27 cellular contexts compared by ENCODE assay signal in the genomic region with DNA sequence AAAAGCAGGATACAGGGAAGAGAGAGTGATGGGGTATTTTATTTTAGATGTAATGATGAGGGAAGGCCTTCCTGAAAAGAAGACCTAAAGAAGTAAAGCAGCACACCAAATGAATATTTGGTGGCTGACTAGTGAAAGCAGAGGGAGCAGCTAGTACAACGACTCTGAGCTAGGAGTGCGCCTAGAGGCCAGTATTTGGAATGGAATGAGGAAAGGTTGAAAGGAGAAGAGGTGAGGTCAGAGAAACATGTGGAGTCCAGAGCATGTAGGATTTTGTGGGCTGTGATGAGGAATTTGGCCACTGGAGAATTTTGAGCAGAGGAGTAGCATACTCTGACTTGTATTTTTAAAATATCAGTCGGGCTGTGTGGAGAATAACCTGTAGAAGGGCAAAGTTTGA. TPM values are rescaled to one million over a fixed set of nuclear protein-coding genes. Genes with fewer than 3 reads are reported as not detected.
DNase-seq lines count a peak whose midpoint lies in the region; ATAC-seq and TF ChIP-seq lines count a peak whose summit lies in the region.
"Had no signal": no experiment of that assay in that cellular context is flagged by ENCODE, and none has a peak within 500 bp of the region (broad histone marks: within the 10 kb centered on the region; RNA-seq: fewer than 3 reads in every experiment).

No MANE protein-coding gene starts in this region.

- dilution Hi-C loops in mammary epithelial cell (cut with HindIII; ENCODE audit: low sequenced_read_pairs) = no loop called here

- DNase-seq in mammary epithelial cell (no peak), MCF 10A (ENCODE audit: unreplicated experiment) (no peak), WTC11 (ENCODE audit: low spot score) (no peak), foreskin fibroblast (peak; percentile 53 to 70), germinal center (ENCODE audit: low spot score) (no peak), BE2C (no peak)
- DNase-seq: activated CD4-positive, alpha-beta T cell treated with anti-CD3 and anti-CD28 coated beads, Interleukin-2, amount 10 ng/mL, durations not matched to agents 7 days and 5 days; activated CD8-positive, alpha-beta memory T cell treated with anti-CD3 and anti-CD28 coated beads, Interleukin-2, amount 50 U/mL, for 4 hours; activated gamma-delta T cell; adrenal gland; glutamatergic neuron; midbrain; NCI-H187 treated with DMSO at 0.1 percent for 48 hours; NCI-H345; psoas muscle; small intestine; stimulated activated CD4-positive, alpha-beta T cell treated with anti-CD3 and anti-CD28 coated beads, Interleukin-2, amount 100 ng/mL, for 48 hours; stimulated activated naive CD8-positive, alpha-beta T cell treated with anti-CD3 and anti-CD28 coated beads, Interleukin-15, amount 100 ng/mL, for 72 hours; transverse colon had no signal

- no peak overlapping the region for H3K27ac ChIP-seq in mammary epithelial cell (ENCODE audit: insufficient read depth, low read depth, low read length)
- H3K27ac ChIP-seq: 22Rv1, adrenal gland, psoas muscle, transverse colon had no signal

- H3K27ac Mint-ChIP-seq in MCF 10A (ENCODE audit: low read depth, unreplicated experiment) (no peak overlapping the region), WTC11 (no peak overlapping the region)
- H3K27ac Mint-ChIP-seq: activated CD4-positive, alpha-beta T cell treated with anti-CD3 and anti-CD28 coated beads, Interleukin-2, amount 10 ng/mL, durations not matched to agents 7 days and 5 days; stimulated activated naive CD8-positive, alpha-beta T cell treated with anti-CD3 and anti-CD28 coated beads, Interleukin-15, amount 100 ng/mL, for 72 hours; T-helper 1 cell treated with Interleukin-12 subunit alpha and Interleukin-12 subunit beta and Interleukin-4 antibody, amounts not matched to agents 30 μg/mL and 1 μg/mL, for 36 hours had no signal

- H3K36me3 Mint-ChIP-seq in MCF 10A (ENCODE audit: insufficient read depth, unreplicated experiment) (no peaks in the 10 kb centered on the region), WTC11 (no peaks in the 10 kb centered on the region)
- H3K36me3 Mint-ChIP-seq: CD14-positive monocyte had no signal

- ATAC-seq in WTC11 (peak; percentile 53; the same call in 1 of the 2 replicates), HG02970 (IDR thresholded peaks at IDR 0.05; ENCODE audit: low FRiP score, unreplicated experiment) (no peak), GM21447 (IDR thresholded peaks at IDR 0.05; ENCODE audit: unreplicated experiment) (no peak)
- ATAC-seq: left lobe of liver; Panc1; psoas muscle; stimulated activated naive CD8-positive, alpha-beta T cell treated with anti-CD3 and anti-CD28 coated beads, Interleukin-15, amount 100 ng/mL, for 72 hours had no signal

- no peak overlapping the region for H3K4me2 ChIP-seq in mammary epithelial cell (ENCODE audit: insufficient read depth, low read depth, low read length)

- TF ChIP-seq CTCF in mammary epithelial cell (conservative IDR thresholded peaks at IDR 0.05 in 1 of 2, IDR thresholded peaks at IDR 0.05 in 1 of 2; ENCODE audit: extremely low read depth in 1 of 2, insufficient read depth in 1 of 2, low read depth in 1 of 2, low read length in 2 of 2) (no peak), MCF 10A (IDR thresholded peaks at IDR 0.05; ENCODE audit: unreplicated experiment) (no peak), WTC11 (IDR thresholded peaks at IDR 0.05) (no peak), foreskin fibroblast (IDR thresholded peaks at IDR 0.05; ENCODE audit: low read depth, low read length) (no peak), BE2C (IDR thresholded peaks at IDR 0.05; ENCODE audit: low read depth, low read length) (no peak)

- H3K27me3 ChIP-seq in mammary epithelial cell (ENCODE audit: insufficient read depth, low read length) (no peaks in the 10 kb centered on the region), BE2C (no peaks in the 10 kb centered on the region)
- H3K27me3 ChIP-seq: adrenal gland, transverse colon had no signal

- no peaks in the 10 kb centered on the region for H3K27me3 Mint-ChIP-seq in MCF 10A (ENCODE audit: insufficient read depth, unreplicated experiment)
- no peaks in the 10 kb centered on the region for H3K27me3 Mint-ChIP-seq in WTC11 (ENCODE audit: low read depth)

- peaks cover 4% of the 10 kb centered on the region for H3K4me1 Mint-ChIP-seq in MCF 10A (ENCODE audit: insufficient read depth, unreplicated experiment)
- peaks cover 2% of the 10 kb centered on the region; the same call in 1 of the 2 replicates for H3K4me1 Mint-ChIP-seq in WTC11
- H3K4me1 Mint-ChIP-seq: activated CD4-positive, alpha-beta T cell treated with anti-CD3 and anti-CD28 coated beads, Interleukin-2, amount 10 ng/mL, durations not matched to agents 7 days and 5 days; stimulated activated naive CD8-positive, alpha-beta T cell treated with anti-CD3 and anti-CD28 coated beads, Interleukin-15, amount 100 ng/mL, for 72 hours had no signal

- no peaks in the 10 kb centered on the region for H3K9me3 ChIP-seq in mammary epithelial cell (replicated peaks; ENCODE audit: insufficient read depth, low read length)
- no peaks in the 10 kb centered on the region for H3K9me3 ChIP-seq in BE2C
- H3K9me3 ChIP-seq: adrenal gland, psoas muscle, transverse colon had no signal

- H3K4me3 Mint-ChIP-seq in MCF 10A (ENCODE audit: unreplicated experiment) = no peak overlapping the region
- H3K4me3 Mint-ChIP-seq in WTC11 = no peak overlapping the region
- H3K4me3 Mint-ChIP-seq: activated CD4-positive, alpha-beta T cell treated with anti-CD3 and anti-CD28 coated beads, Interleukin-2, amount 10 ng/mL, durations not matched to agents 7 days and 5 days; CD14-positive monocyte; neural crest cell; stimulated activated naive CD8-positive, alpha-beta T cell treated with anti-CD3 and anti-CD28 coated beads, Interleukin-15, amount 100 ng/mL, for 72 hours; T-helper 1 cell treated with Interleukin-12 subunit alpha and Interleukin-12 subunit beta and Interleukin-4 antibody, amounts not matched to agents 30 μg/mL and 1 μg/mL, for 36 hours had no signal

- no peak overlapping the region for H3K9ac ChIP-seq in mammary epithelial cell (ENCODE audit: insufficient read depth, low read length)

- H3K4me3 ChIP-seq in mammary epithelial cell (replicated peaks in 1 of 3; ENCODE audit: insufficient read depth in 1 of 3, low read depth in 2 of 3, low read length in 3 of 3) (no peak overlapping the region), foreskin fibroblast (ENCODE audit: low read depth in 1 of 2, low read length in 2 of 2) (no peak overlapping the region), BE2C (ENCODE audit: low read depth, low read length) (no peak overlapping the region)
- H3K4me3 ChIP-seq: adrenal gland, psoas muscle, transverse colon had no signal

- no peaks in the 10 kb centered on the region for H3K79me2 ChIP-seq in mammary epithelial cell (ENCODE audit: insufficient read depth, low read length)

- BruUV-seq in mammary epithelial cell (replicated peaks; lab: Mats Ljungman, UMichigan) = no TSS peak
- BruUV-seq in MCF 10A (replicated peaks; lab: Mats Ljungman, UMichigan) = no TSS peak

- H3K9me3 Mint-ChIP-seq in MCF 10A (ENCODE audit: unreplicated experiment) (no peaks in the 10 kb centered on the region), WTC11 (no peaks in the 10 kb centered on the region)
- H3K9me3 Mint-ChIP-seq: activated CD4-positive, alpha-beta T cell treated with anti-CD3 and anti-CD28 coated beads, Interleukin-2, amount 10 ng/mL, durations not matched to agents 7 days and 5 days; neural crest cell; stimulated activated naive CD8-positive, alpha-beta T cell treated with anti-CD3 and anti-CD28 coated beads, Interleukin-15, amount 100 ng/mL, for 72 hours; T-helper 1 cell treated with Interleukin-12 subunit alpha and Interleukin-12 subunit beta and Interleukin-4 antibody, amounts not matched to agents 30 μg/mL and 1 μg/mL, for 36 hours had no signal

- no peaks in the 10 kb centered on the region for H4K20me1 ChIP-seq in mammary epithelial cell (ENCODE audit: insufficient read depth, low read length)

- WGBS in mammary epithelial cell (ENCODE audit: low coverage, missing lambda C conversion rate) = 75% methylated on average over 3 of the region's 3 CpGs

- CTCF ChIA-PET in mammary epithelial cell (lab: Charles Lee; ENCODE audit: low non-redundant PET) (no interaction called here), MCF 10A (lab: Yijun Ruan, JAX) (interaction anchor here (0.5 to 6.2 kb wide), 6 partner anchors 9 to 510 kb away, joined by 3 to 61 read pairs (median 4); a partner anchor contains a TSS), WTC11 (lab: Charles Lee) (interaction anchor here (1.8 to 3.5 kb wide), 3 partner anchors 12 to 72 kb away, joined by 5 to 99 read pairs (median 11); a partner anchor contains a TSS)

- no peaks in the 10 kb centered on the region for H3K36me3 ChIP-seq in mammary epithelial cell (ENCODE audit: insufficient read depth, low read length)
- H3K36me3 ChIP-seq in BE2C = no peaks in the 10 kb centered on the region
- H3K36me3 ChIP-seq: adrenal gland, transverse colon had no signal

- POLR2A ChIA-PET in MCF 10A (lab: Yijun Ruan, JAX) (interaction anchor here (0.9 to 4.3 kb wide), 3 partner anchors 11 to 71 kb away, joined by 3 to 28 read pairs (median 3); a partner anchor contains a TSS), WTC11 (lab: Charles Lee) (no interaction called here)

- intact Hi-C loops in mammary epithelial cell (cut with micrococcal nuclease) = no loop called here
- intact Hi-C loops in MCF 10A (cut with micrococcal nuclease) = no loop called here

- H3K4me1 ChIP-seq in mammary epithelial cell (ENCODE audit: insufficient read depth, low read length) = peaks cover 6% of the 10 kb centered on the region
- H3K4me1 ChIP-seq in BE2C = no peaks in the 10 kb centered on the region
- H3K4me1 ChIP-seq: adrenal gland, psoas muscle had no signal

- in situ Hi-C loops in mammary epithelial cell (cut with MboI; ENCODE audit: low sequenced_read_pairs in 2 of 2) = no loop called here

- H2AFZ ChIP-seq in mammary epithelial cell (ENCODE audit: low read depth, low read length) = peak overlapping the region; percentile 13

TF ChIP-seq in WTC11, 78 proteins besides CTCF, POLR2A, EP300 and RAD21 (continues in another document):
- TF ChIP-seq NFATC4 (CRISPR knock-in tag; IDR thresholded peaks at IDR 0.05) = no peak

RNA-seq across cellular contexts. Expression of a gene that starts 11.8 kb away (rescaled TPM):
- 1,000 to 10,000 TPM; 1,045 to 1,097 TPM for total RNA-seq in mammary epithelial cell
- 1,681 TPM for polyA plus RNA-seq in mammary epithelial cell
- 816 TPM for polyA minus RNA-seq in mammary epithelial cell
- total RNA-seq in MCF 10A (2022) = 1,285 and 1,607 TPM in 2 replicates
- total RNA-seq in WTC11 (2021) = 1,430 to 1,486 TPM (median 1,433 TPM) in 3 replicates
- polyA plus RNA-seq in BE2C (2012; ENCODE audit: insufficient read depth, insufficient read length, low read depth) = 400 TPM

RNA-seq across cellular contexts. Expression of a gene that starts 35.1 kb away (rescaled TPM):
- total RNA-seq in mammary epithelial cell = 10 to 100 TPM; 30.3 to 43.3 TPM
- polyA plus RNA-seq in mammary epithelial cell = 14.2 TPM
- 21.6 TPM for polyA minus RNA-seq in mammary epithelial cell
- 23.2 and 25.0 TPM in 2 replicates for total RNA-seq in MCF 10A (2022)
- total RNA-seq in WTC11 (2021) = 11.4 to 15.5 TPM (median 14.3 TPM) in 3 replicates
- polyA plus RNA-seq in BE2C (2012; ENCODE audit: insufficient read depth, insufficient read length, low read depth) = 2.2 TPM

Comparison
In these comparisons a context has a peak if more than half of its experiments do, and no peak if none do; other contexts are left out.
1. DNase-seq: peak in foreskin fibroblast (2 of 2); none in mammary epithelial cell (single experiment), MCF 10A (single experiment), WTC11 (single experiment), germinal center (single experiment) and BE2C (single experiment).